In the genomic region with DNA sequence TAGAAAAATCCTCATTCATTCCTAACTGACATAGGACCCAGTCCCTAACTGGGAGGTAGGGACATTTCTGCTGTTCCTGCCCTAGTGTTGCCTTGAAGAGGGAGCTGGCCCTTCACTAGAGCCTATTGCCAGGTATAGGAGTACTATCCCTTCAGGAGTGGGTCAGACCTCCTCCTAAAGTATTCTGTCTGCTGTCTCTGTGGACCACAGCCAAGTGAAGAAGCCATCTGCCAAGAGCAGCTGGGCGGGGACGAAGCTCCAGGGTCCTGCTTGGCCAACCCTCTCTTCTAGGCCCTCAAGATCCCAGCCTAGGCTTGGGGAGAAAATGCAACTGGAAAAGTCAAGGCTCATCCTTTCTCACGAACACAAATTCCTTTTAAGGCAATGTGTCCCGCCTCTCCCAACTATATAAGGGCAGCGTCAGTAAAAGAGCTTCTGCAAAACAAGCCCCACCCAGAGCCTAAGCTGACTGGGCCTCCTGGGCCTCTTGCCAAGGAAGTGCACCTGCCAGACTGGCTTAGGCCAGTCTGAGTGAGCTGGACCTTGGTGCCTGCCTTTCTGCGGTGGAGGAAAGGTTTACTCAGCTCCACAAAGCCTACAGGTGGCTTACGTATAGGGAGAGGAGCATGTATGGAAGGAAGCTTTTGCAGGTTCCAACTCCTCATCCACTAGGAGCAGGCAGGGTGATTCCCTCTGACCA, we compare ENCODE assay signal across 8 cellular contexts. TPM values are rescaled to one million over a fixed set of nuclear protein-coding genes. Genes with fewer than 3 reads are reported as not detected.
DNase-seq lines count a peak whose midpoint lies in the region; ATAC-seq, FAIRE-seq and TF ChIP-seq lines count a peak whose summit lies in the region.

No MANE protein-coding gene starts in this region.

- DNase-seq in DMS53 (lab: John Stamatoyannopoulos, UW): peak; percentile 100
- peak; percentile 98 for DNase-seq in HT-29 (ENCODE audit: low spot score)
- peak; percentile 96 for DNase-seq in NCI-H774 (lab: John Stamatoyannopoulos, UW)
- DNase-seq in amniotic epithelial cell (ENCODE audit: low read depth): peak; percentile 95
- peak; percentile 68 to 84 (median 78) for DNase-seq in heart left ventricle
- DNase-seq in osteocyte (ENCODE audit: extremely low spot score, unreplicated experiment): no peak
- no peak for DNase-seq in D721Med (ENCODE audit: insufficient read length, low spot score)

- intact Hi-C loops in heart left ventricle (cut with DNase I): loop anchor here in 8 of 10 donors (5.0 to 10.0 kb wide), 5 partner anchors 82 to 295 kb away; a partner anchor contains a TSS

- FAIRE-seq in D721Med (lab: Jason Lieb, UNC): no peak

- peaks cover 0 to 21% (median 12%) of the 10 kb centered on the region in 12 donors for H3K4me1 ChIP-seq in heart left ventricle

- H3K9me3 Mint-ChIP-seq in osteocyte (ENCODE audit: unreplicated experiment): no peaks in the 10 kb centered on the region

- ATAC-seq in GM21367 (IDR thresholded peaks at IDR 0.05; ENCODE audit: unreplicated experiment): peak; percentile 52
- peak; percentile 64 to 83 (median 78) for ATAC-seq in heart left ventricle

- H3K36me3 ChIP-seq in heart left ventricle: no peaks in the 10 kb centered on the region

- TF ChIP-seq POLR2A in heart left ventricle (IDR thresholded peaks at IDR 0.05): no peak

- no peaks in the 10 kb centered on the region for H3K27me3 ChIP-seq in heart left ventricle

- peak overlapping the region; percentile 38 to 82 (median 76) for H3K4me3 ChIP-seq in heart left ventricle

- H3K4me1 Mint-ChIP-seq in osteocyte (ENCODE audit: unreplicated experiment): peaks cover 29% of the 10 kb centered on the region

- H3K27ac ChIP-seq in heart left ventricle: peak overlapping the region in 10 of 12 donors; percentile 14 to 86 (median 58)

- no peaks in the 10 kb centered on the region for H3K9me3 ChIP-seq in heart left ventricle

- H3K27me3 Mint-ChIP-seq in osteocyte (ENCODE audit: unreplicated experiment): no peaks in the 10 kb centered on the region

- H3K27ac Mint-ChIP-seq in osteocyte (ENCODE audit: unreplicated experiment): peak overlapping the region; percentile 91

- 25 to 32% (median 27%) methylated on average over 7 of the region's 7 CpGs for WGBS in heart left ventricle, 4 donors

- H3K4me3 Mint-ChIP-seq in osteocyte (ENCODE audit: unreplicated experiment): peak overlapping the region; percentile 97

- H3K36me3 Mint-ChIP-seq in osteocyte (ENCODE audit: unreplicated experiment): no peaks in the 10 kb centered on the region

- no peak for TF ChIP-seq CTCF in heart left ventricle (IDR thresholded peaks at IDR 0.05)
- TF ChIP-seq CTCF in osteocyte (IDR thresholded peaks at IDR 0.05): no peak
- TF ChIP-seq CTCF in D721Med (IDR thresholded peaks at IDR 0.05; ENCODE audit: insufficient read depth, missing control alignments): no peak

RNA-seq across cellular contexts. Expression of a gene that starts 0.6 kb away (rescaled TPM):
- 30.5 and 36.9 TPM in 2 replicates for total RNA-seq in HT-29 (2014; rRNA removed; shearing (Covaris generic))
- total RNA-seq in heart left ventricle (10 to 100 TPM in 1 of 9 donors, 1 to 10 TPM in 8; 2.1 to 13.6 (median 4.3) TPM), osteocyte (7.1 and 9.0 TPM in 2 replicates)
- 1 to 10 TPM; 2.4 to 5.0 TPM for polyA plus RNA-seq in heart left ventricle

RNA-seq across cellular contexts. Expression of a gene that starts 28.3 kb away (rescaled TPM):
- total RNA-seq in HT-29 (2014; rRNA removed; shearing (Covaris generic)): 23.5 and 30.7 TPM in 2 replicates
- 10 to 100 TPM in 1 of 9 donors, under 1 TPM in 4, not detected in 4; 0.09 to 21.0 (median 0.29) TPM for total RNA-seq in heart left ventricle
- under 1 TPM; 0.08 to 0.18 TPM for polyA plus RNA-seq in heart left ventricle
- 0.99 and 1.7 TPM in 2 replicates for total RNA-seq in osteocyte

Comparison
In these comparisons a context has a peak if more than half of its experiments do, and no peak if none do; other contexts are left out.
1. DNase-seq: peak in DMS53 (single experiment), HT-29 (single experiment), NCI-H774 (single experiment), amniotic epithelial cell (single experiment) and heart left ventricle (5 of 5); none in osteocyte (single experiment) and D721Med (single experiment).